Comparison of ENCODE assay signal across 1 cellular context in genomic region chr16:56682703-56683397, GRCh38.
TF ChIP-seq lines count a peak whose summit lies in the region.

No MANE protein-coding gene starts in this region.

TF ChIP-seq in GM12878, 131 proteins besides CTCF, POLR2A, EP300 and RAD21:
- TF ChIP-seq NFXL1 (IDR thresholded peaks at IDR 0.05; ENCODE audit: borderline replicate concordance), result no peak
- no peak for TF ChIP-seq ZNF622 (IDR thresholded peaks at IDR 0.05)
- no peak for TF ChIP-seq YY1 (IDR thresholded peaks at IDR 0.05; ENCODE audit: low read depth, low read length)
- no peak for TF ChIP-seq DPF2 (IDR thresholded peaks at IDR 0.05)
- TF ChIP-seq KDM1A (IDR thresholded peaks at IDR 0.05; ENCODE audit: borderline replicate concordance), result no peak
